In the genomic region with DNA sequence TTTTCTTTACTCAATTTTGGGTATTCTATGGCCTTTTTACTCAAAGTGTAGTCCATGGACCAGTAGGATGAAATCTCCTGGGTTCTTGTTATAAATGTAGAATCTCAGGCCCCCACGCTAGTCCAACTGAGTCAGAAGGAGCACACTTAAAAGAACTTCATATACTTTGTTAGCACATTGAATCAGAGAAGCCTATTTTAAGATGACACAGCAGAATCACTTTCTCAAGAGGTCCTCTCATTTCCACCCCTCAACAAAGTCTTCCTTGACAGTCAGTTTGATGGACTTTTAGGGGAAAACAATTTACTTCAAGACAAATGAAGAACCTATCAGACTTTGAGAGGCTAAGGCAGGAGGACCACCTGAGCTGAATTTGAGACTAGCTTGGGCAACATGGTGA, we compare ENCODE assay signal across 3 cellular contexts.
A peak's percentile ranks its signal among the peaks of the same experiment; 100 is the strongest.
TF ChIP-seq lines count a peak whose summit lies in the region.

No MANE protein-coding gene starts in this region.

TF ChIP-seq in A549, 52 proteins besides CTCF, POLR2A, EP300 and RAD21:
- no peak for TF ChIP-seq HEYL (CRISPR knock-in tag; IDR thresholded peaks at IDR 0.05)
- TF ChIP-seq FOXS1 (CRISPR knock-in tag; IDR thresholded peaks at IDR 0.05) = no peak
- TF ChIP-seq, protein P1, sequence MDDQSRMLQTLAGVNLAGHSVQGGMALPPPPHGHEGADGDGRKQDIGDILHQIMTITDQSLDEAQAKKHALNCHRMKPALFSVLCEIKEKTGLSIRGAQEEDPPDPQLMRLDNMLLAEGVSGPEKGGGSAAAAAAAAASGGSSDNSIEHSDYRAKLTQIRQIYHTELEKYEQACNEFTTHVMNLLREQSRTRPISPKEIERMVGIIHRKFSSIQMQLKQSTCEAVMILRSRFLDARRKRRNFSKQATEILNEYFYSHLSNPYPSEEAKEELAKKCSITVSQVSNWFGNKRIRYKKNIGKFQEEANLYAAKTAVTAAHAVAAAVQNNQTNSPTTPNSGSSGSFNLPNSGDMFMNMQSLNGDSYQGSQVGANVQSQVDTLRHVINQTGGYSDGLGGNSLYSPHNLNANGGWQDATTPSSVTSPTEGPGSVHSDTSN (IDR thresholded peaks at IDR 0.05) = no peak
- no peak for TF ChIP-seq JUNB (IDR thresholded peaks at IDR 0.05)
- TF ChIP-seq MAFK (IDR thresholded peaks at IDR 0.05; ENCODE audit: partially characterized antibody) = peak; percentile 39
- no peak for TF ChIP-seq HOXA7 (CRISPR knock-in tag; IDR thresholded peaks at IDR 0.05)
TF ChIP-seq in A549: peak in this region for 1.

TF ChIP-seq in K562, 482 proteins besides CTCF, POLR2A, EP300 and RAD21:
- TF ChIP-seq HNRNPK (IDR thresholded peaks at IDR 0.05; ENCODE audit: low read depth, low read length, poor library complexity, severe bottlenecking) (no peak), MAFG (tag; conservative IDR thresholded peaks at IDR 0.05) (0 out of 2 replicates have a peak, but pooled peaks have one; percentile 11)

TF ChIP-seq in SK-N-SH, 30 proteins besides CTCF, POLR2A, EP300 and RAD21:
- TF ChIP-seq TCF12 (IDR thresholded peaks at IDR 0.05) (no peak), TEAD4 (IDR thresholded peaks at IDR 0.05; ENCODE audit: borderline replicate concordance, insufficient read depth) (no peak), SIN3A (IDR thresholded peaks at IDR 0.05; ENCODE audit: borderline replicate concordance, low read depth, low read length) (no peak)
- TF ChIP-seq, protein P2, sequence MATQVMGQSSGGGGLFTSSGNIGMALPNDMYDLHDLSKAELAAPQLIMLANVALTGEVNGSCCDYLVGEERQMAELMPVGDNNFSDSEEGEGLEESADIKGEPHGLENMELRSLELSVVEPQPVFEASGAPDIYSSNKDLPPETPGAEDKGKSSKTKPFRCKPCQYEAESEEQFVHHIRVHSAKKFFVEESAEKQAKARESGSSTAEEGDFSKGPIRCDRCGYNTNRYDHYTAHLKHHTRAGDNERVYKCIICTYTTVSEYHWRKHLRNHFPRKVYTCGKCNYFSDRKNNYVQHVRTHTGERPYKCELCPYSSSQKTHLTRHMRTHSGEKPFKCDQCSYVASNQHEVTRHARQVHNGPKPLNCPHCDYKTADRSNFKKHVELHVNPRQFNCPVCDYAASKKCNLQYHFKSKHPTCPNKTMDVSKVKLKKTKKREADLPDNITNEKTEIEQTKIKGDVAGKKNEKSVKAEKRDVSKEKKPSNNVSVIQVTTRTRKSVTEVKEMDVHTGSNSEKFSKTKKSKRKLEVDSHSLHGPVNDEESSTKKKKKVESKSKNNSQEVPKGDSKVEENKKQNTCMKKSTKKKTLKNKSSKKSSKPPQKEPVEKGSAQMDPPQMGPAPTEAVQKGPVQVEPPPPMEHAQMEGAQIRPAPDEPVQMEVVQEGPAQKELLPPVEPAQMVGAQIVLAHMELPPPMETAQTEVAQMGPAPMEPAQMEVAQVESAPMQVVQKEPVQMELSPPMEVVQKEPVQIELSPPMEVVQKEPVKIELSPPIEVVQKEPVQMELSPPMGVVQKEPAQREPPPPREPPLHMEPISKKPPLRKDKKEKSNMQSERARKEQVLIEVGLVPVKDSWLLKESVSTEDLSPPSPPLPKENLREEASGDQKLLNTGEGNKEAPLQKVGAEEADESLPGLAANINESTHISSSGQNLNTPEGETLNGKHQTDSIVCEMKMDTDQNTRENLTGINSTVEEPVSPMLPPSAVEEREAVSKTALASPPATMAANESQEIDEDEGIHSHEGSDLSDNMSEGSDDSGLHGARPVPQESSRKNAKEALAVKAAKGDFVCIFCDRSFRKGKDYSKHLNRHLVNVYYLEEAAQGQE (IDR thresholded peaks at IDR 0.05; ENCODE audit: low read depth, low read length) = no peak
- TF ChIP-seq, protein P3, sequence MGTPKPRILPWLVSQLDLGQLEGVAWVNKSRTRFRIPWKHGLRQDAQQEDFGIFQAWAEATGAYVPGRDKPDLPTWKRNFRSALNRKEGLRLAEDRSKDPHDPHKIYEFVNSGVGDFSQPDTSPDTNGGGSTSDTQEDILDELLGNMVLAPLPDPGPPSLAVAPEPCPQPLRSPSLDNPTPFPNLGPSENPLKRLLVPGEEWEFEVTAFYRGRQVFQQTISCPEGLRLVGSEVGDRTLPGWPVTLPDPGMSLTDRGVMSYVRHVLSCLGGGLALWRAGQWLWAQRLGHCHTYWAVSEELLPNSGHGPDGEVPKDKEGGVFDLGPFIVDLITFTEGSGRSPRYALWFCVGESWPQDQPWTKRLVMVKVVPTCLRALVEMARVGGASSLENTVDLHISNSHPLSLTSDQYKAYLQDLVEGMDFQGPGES (IDR thresholded peaks at IDR 0.05; ENCODE audit: low read depth, low read length) = no peak
